Comparison of ENCODE assay signal across 16 cellular contexts in genomic region chr15:75199347-75199976, GRCh38. TPM values are rescaled to one million over a fixed set of nuclear protein-coding genes. Genes with fewer than 3 reads are reported as not detected.
DNase-seq lines count a peak whose midpoint lies in the region; ATAC-seq, FAIRE-seq and TF ChIP-seq lines count a peak whose summit lies in the region.
"Had no signal": no experiment of that assay in that cellular context is flagged by ENCODE, and none has a peak within 500 bp of the region (broad histone marks: within the 10 kb centered on the region; RNA-seq: fewer than 3 reads in every experiment).

No MANE protein-coding gene starts in this region.

- no peak for TF ChIP-seq CTCF in KMS-11 (conservative IDR thresholded peaks at IDR 0.05; ENCODE audit: low read depth, low read length)
- no peak for TF ChIP-seq CTCF in brain (conservative IDR thresholded peaks at IDR 0.05)

- 0 out of 2 replicates have a peak, but pooled peaks cover 8% of the 10 kb centered on the region for H4K20me1 ChIP-seq in KMS-11 (ENCODE audit: insufficient read depth)

- peaks cover 24% of the 10 kb centered on the region for H3K79me2 ChIP-seq in KMS-11 (ENCODE audit: insufficient read depth, low read depth)

- WGBS in small intestine, 3 donors, result 12 to 42% (median 32%) methylated on average over 3 of the region's 3 CpGs

- peaks cover 5% of the 10 kb centered on the region for H3K36me3 Mint-ChIP-seq in activated naive CD4-positive, alpha-beta T cell treated with anti-CD3 and anti-CD28 coated beads, Interleukin-2, amount 10 ng/mL, durations not matched to agents 7 days and 5 days
- H3K36me3 Mint-ChIP-seq in brain, result no peaks in the 10 kb centered on the region
- H3K36me3 Mint-ChIP-seq in stimulated activated naive B cell treated with anti-CD40 and anti-IgM and Interleukin-4, amounts not matched to agents 10 μg/mL and 1 μg/mL and 100 μg/mL, for 72 hours, result peaks cover 0 to 1% of the 10 kb centered on the region in 2 donors

- CTCF ChIA-PET in activated naive CD4-positive, alpha-beta T cell treated with anti-CD3 and anti-CD28 coated beads, Interleukin-2, amount 10 ng/mL, durations not matched to agents 7 days and 5 days (lab: Charles Lee), result interaction anchor here (0.9 to 4.1 kb wide), 4 partner anchors 156 to 170 kb away, joined by 3 to 56 read pairs (median 7); no protein-coding TSS in a partner anchor

- H3K27me3 ChIP-seq in KMS-11 (ENCODE audit: insufficient read depth, low read depth), result no peaks in the 10 kb centered on the region
- H3K27me3 ChIP-seq in small intestine (ENCODE audit: control insufficient read depth in 2 of 2, insufficient read depth in 2 of 2, low read length in 2 of 2), result no peaks in the 10 kb centered on the region
- H3K27me3 ChIP-seq: brain microvascular endothelial cell, SJCRH30 had no signal

- no peak overlapping the region for H2AFZ ChIP-seq in KMS-11 (ENCODE audit: low read depth)

- no peaks in the 10 kb centered on the region for H3K9me3 ChIP-seq in small intestine (ENCODE audit: control insufficient read depth, low read depth)
- H3K9me3 ChIP-seq: SJCRH30 had no signal

- H3K9ac ChIP-seq in KMS-11, result no peak overlapping the region

- H3K4me3 ChIP-seq in KMS-11 (IDR thresholded peaks at IDR 0.05; ENCODE audit: insufficient read depth, low read depth, low read length) (no peak overlapping the region), small intestine (ENCODE audit: low read depth in 1 of 2, low read length in 2 of 2) (no peak overlapping the region)
- H3K4me3 ChIP-seq: SJCRH30 had no signal

- peak overlapping the region; percentile 72 for H3K27ac Mint-ChIP-seq in activated naive CD4-positive, alpha-beta T cell treated with anti-CD3 and anti-CD28 coated beads, Interleukin-2, amount 10 ng/mL, durations not matched to agents 7 days and 5 days
- peak overlapping the region in 1 of 5 experiments; percentile 12 for H3K27ac Mint-ChIP-seq in brain
- no peak overlapping the region for H3K27ac Mint-ChIP-seq in stimulated activated naive B cell treated with anti-CD40 and anti-IgM and Interleukin-4, amounts not matched to agents 10 μg/mL and 1 μg/mL and 100 μg/mL, for 72 hours

- H3K27ac ChIP-seq in KMS-11 (no peak overlapping the region), small intestine (ENCODE audit: low read depth in 1 of 2, low read length in 1 of 2) (peak overlapping the region; percentile 87 to 96)
- H3K27ac ChIP-seq: brain microvascular endothelial cell, SJCRH30 had no signal

- peaks cover 26% of the 10 kb centered on the region for H3K27me3 Mint-ChIP-seq in activated naive CD4-positive, alpha-beta T cell treated with anti-CD3 and anti-CD28 coated beads, Interleukin-2, amount 10 ng/mL, durations not matched to agents 7 days and 5 days
- H3K27me3 Mint-ChIP-seq in brain, result peaks cover 14% of the 10 kb centered on the region
- peaks cover 35 to 50% of the 10 kb centered on the region in 2 donors for H3K27me3 Mint-ChIP-seq in stimulated activated naive B cell treated with anti-CD40 and anti-IgM and Interleukin-4, amounts not matched to agents 10 μg/mL and 1 μg/mL and 100 μg/mL, for 72 hours
- H3K27me3 Mint-ChIP-seq: effector memory CD8-positive, alpha-beta T cell had no signal

- H3K4me3 Mint-ChIP-seq in activated naive CD4-positive, alpha-beta T cell treated with anti-CD3 and anti-CD28 coated beads, Interleukin-2, amount 10 ng/mL, durations not matched to agents 7 days and 5 days, result peak overlapping the region; percentile 39
- peak overlapping the region in 3 of 5 experiments; percentile 45 to 95 (median 47) for H3K4me3 Mint-ChIP-seq in brain
- H3K4me3 Mint-ChIP-seq in stimulated activated naive B cell treated with anti-CD40 and anti-IgM and Interleukin-4, amounts not matched to agents 10 μg/mL and 1 μg/mL and 100 μg/mL, for 72 hours, result no peak overlapping the region

- H3K36me3 ChIP-seq in KMS-11 (ENCODE audit: insufficient read depth), result no peaks in the 10 kb centered on the region
- H3K36me3 ChIP-seq in small intestine (ENCODE audit: control insufficient read depth in 2 of 2, insufficient read depth in 2 of 2, low read length in 2 of 2), result no peaks in the 10 kb centered on the region
- H3K36me3 ChIP-seq: brain microvascular endothelial cell, SJCRH30 had no signal

- DNase-seq in activated naive CD4-positive, alpha-beta T cell treated with anti-CD3 and anti-CD28 coated beads, Interleukin-2, amount 10 ng/mL, durations not matched to agents 7 days and 5 days, result peak; percentile 48
- no peak for DNase-seq in activated naive CD4-positive, alpha-beta T cell treated with anti-CD3 and anti-CD28 coated beads, Interleukin-2, amount 50 U/mL, for 16 hours
- DNase-seq in small intestine (peak; percentile 95), DMS 273 treated with DMSO at 0.1 percent for 48 hours (lab: John Stamatoyannopoulos, UW) (no peak)
- DNase-seq in stimulated activated naive B cell treated with anti-CD40 and anti-IgM and Interleukin-4, amounts not matched to agents 10 μg/mL and 1 μg/mL and 100 μg/mL, for 72 hours, result no peak
- DNase-seq: activated CD4-positive, CD25-positive, alpha-beta regulatory T cell; DMS79 treated with DMSO at 0.1 percent for 48 hours; NCI-H146; NCI-H748 treated with DMSO at 0.1 percent for 48 hours had no signal

- peaks cover 49% of the 10 kb centered on the region for H3K4me1 Mint-ChIP-seq in activated naive CD4-positive, alpha-beta T cell treated with anti-CD3 and anti-CD28 coated beads, Interleukin-2, amount 10 ng/mL, durations not matched to agents 7 days and 5 days
- peaks cover 72% of the 10 kb centered on the region for H3K4me1 Mint-ChIP-seq in brain
- peaks cover 29 to 42% of the 10 kb centered on the region in 2 donors for H3K4me1 Mint-ChIP-seq in stimulated activated naive B cell treated with anti-CD40 and anti-IgM and Interleukin-4, amounts not matched to agents 10 μg/mL and 1 μg/mL and 100 μg/mL, for 72 hours

- no peaks in the 10 kb centered on the region for H3K9me3 Mint-ChIP-seq in activated naive CD4-positive, alpha-beta T cell treated with anti-CD3 and anti-CD28 coated beads, Interleukin-2, amount 10 ng/mL, durations not matched to agents 7 days and 5 days
- H3K9me3 Mint-ChIP-seq in brain, result peaks cover 0 to 2% (median 0%) of the 10 kb centered on the region in 5 experiments
- no peaks in the 10 kb centered on the region for H3K9me3 Mint-ChIP-seq in stimulated activated naive B cell treated with anti-CD40 and anti-IgM and Interleukin-4, amounts not matched to agents 10 μg/mL and 1 μg/mL and 100 μg/mL, for 72 hours
- H3K9me3 Mint-ChIP-seq: effector memory CD8-positive, alpha-beta T cell had no signal

- H3K4me1 ChIP-seq in KMS-11 (ENCODE audit: low read depth, poor library complexity, severe bottlenecking) (peaks cover 57% of the 10 kb centered on the region), small intestine (ENCODE audit: control insufficient read depth in 2 of 2, insufficient read depth in 1 of 2, low read depth in 1 of 2, low read length in 1 of 2) (peaks cover 2 to 14% of the 10 kb centered on the region in 2 donors)

- H3K4me2 ChIP-seq in KMS-11, result peak overlapping the region; percentile 61

- no peak for ATAC-seq in GM18867 (IDR thresholded peaks at IDR 0.05; ENCODE audit: unreplicated experiment)
- ATAC-seq in stimulated activated naive B cell treated with anti-CD40 and anti-IgM and Interleukin-4, amounts not matched to agents 10 μg/mL and 1 μg/mL and 100 μg/mL, for 72 hours (replicated peaks), result no peak
- ATAC-seq: effector memory CD8-positive, alpha-beta T cell had no signal

- FAIRE-seq in small intestine (lab: Jason Lieb, UNC), result no peak

RNA-seq across cellular contexts. Expression of gene C15orf39, which starts 2.2 kb away (rescaled TPM):
- polyA plus RNA-seq in brain (ENCODE audit: insufficient read depth, low read depth, low replicate concordance) (15.4 TPM), small intestine (10 to 100 TPM in 1 of 3 donors, 1 to 10 TPM in 2; 6.5 to 16.9 (median 6.9) TPM)

RNA-seq across cellular contexts. Expression of gene GOLGA6C, which starts 58.7 kb away (rescaled TPM):
- polyA plus RNA-seq in brain (ENCODE audit: insufficient read depth, low read depth, low replicate concordance), result not detected
- polyA plus RNA-seq in small intestine, result not detected
- polyA plus RNA-seq: urinary bladder had no signal

Comparison
In these comparisons a context has a peak if more than half of its experiments do, and no peak if none do; other contexts are left out.
1. DNase-seq: peak in activated naive CD4-positive, alpha-beta T cell treated with anti-CD3 and anti-CD28 coated beads, Interleukin-2, amount 10 ng/mL, durations not matched to agents 7 days and 5 days (single experiment) and small intestine (single experiment); none in activated naive CD4-positive, alpha-beta T cell treated with anti-CD3 and anti-CD28 coated beads, Interleukin-2, amount 50 U/mL, for 16 hours (single experiment), DMS 273 treated with DMSO at 0.1 percent for 48 hours (single experiment) and stimulated activated naive B cell treated with anti-CD40 and anti-IgM and Interleukin-4, amounts not matched to agents 10 μg/mL and 1 μg/mL and 100 μg/mL, for 72 hours (single experiment).
2. H3K4me3 Mint-ChIP-seq: peak in activated naive CD4-positive, alpha-beta T cell treated with anti-CD3 and anti-CD28 coated beads, Interleukin-2, amount 10 ng/mL, durations not matched to agents 7 days and 5 days (single experiment) and brain (3 of 5); none in stimulated activated naive B cell treated with anti-CD40 and anti-IgM and Interleukin-4, amounts not matched to agents 10 μg/mL and 1 μg/mL and 100 μg/mL, for 72 hours (0 of 2).